In the genomic region with DNA sequence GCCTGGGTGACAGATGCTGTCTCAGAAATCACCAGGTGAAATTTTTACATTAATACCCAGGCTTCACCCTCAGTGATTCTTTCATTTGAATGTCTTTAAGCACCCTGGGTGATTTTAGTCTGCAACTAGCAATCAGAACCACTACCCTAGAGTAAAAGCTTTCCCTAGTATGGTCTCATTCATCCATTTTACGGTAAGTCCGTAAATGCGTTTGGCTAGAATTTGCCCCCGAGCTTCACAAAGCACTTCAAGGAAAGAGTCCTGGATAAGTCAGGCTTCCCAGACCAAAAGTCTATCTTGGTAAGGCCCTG, we compare ENCODE assay signal across 16 cellular contexts. TPM values are rescaled to one million over a fixed set of nuclear protein-coding genes. Genes with fewer than 3 reads are reported as not detected.
DNase-seq lines count a peak whose midpoint lies in the region; ATAC-seq, FAIRE-seq and TF ChIP-seq lines count a peak whose summit lies in the region.
"Had no signal": no experiment of that assay in that cellular context is flagged by ENCODE, and none has a peak within 500 bp of the region (broad histone marks: within the 10 kb centered on the region; RNA-seq: fewer than 3 reads in every experiment).

No MANE protein-coding gene starts in this region.

- H3K36me3 ChIP-seq in HepG2 (replicated peaks in 1 of 2; ENCODE audit: control insufficient read depth in 1 of 2, insufficient read depth in 2 of 2, low read length in 2 of 2) (peaks cover 10 to 37% of the 10 kb centered on the region in 2 experiments), right lobe of liver (peaks cover 0 to 41% (median 20%) of the 10 kb centered on the region in 4 donors), OCI-LY1 (ENCODE audit: insufficient read depth, low read length) (peaks cover 95% of the 10 kb centered on the region), transverse colon (peaks cover 0 to 30% (median 8%) of the 10 kb centered on the region in 4 donors), upper lobe of left lung (peaks cover 23 to 65% (median 29%) of the 10 kb centered on the region in 4 donors)
- peaks cover 39% of the 10 kb centered on the region for H3K36me3 ChIP-seq in effector memory CD4-positive, alpha-beta T cell (ENCODE audit: control insufficient read depth, insufficient read depth, low read length)

- no peak for TF ChIP-seq EP300 in HepG2 (IDR thresholded peaks at IDR 0.05; ENCODE audit: low read depth in 2 of 2, low read length in 2 of 2)
- no peak for TF ChIP-seq EP300 in HepG2 (CRISPR knock-in tag; IDR thresholded peaks at IDR 0.05; ENCODE audit: borderline replicate concordance)
- TF ChIP-seq EP300 in transverse colon (IDR thresholded peaks at IDR 0.05; ENCODE audit: low read depth): no peak
- TF ChIP-seq EP300 in upper lobe of left lung (IDR thresholded peaks at IDR 0.05): no peak

- H3K27ac ChIP-seq in HepG2 (ENCODE audit: extremely low read length, insufficient read depth, low read length) (peak overlapping the region; percentile 71), right lobe of liver (peak overlapping the region in 1 of 3 donors; percentile 1), OCI-LY1 (ENCODE audit: low read depth, low read length, poor library complexity, severe bottlenecking) (peak overlapping the region; percentile 14), transverse colon (peak overlapping the region; percentile 79 to 83 (median 80)), upper lobe of left lung (peak overlapping the region in 1 of 4 donors; percentile 10)
- H3K27ac ChIP-seq in effector memory CD4-positive, alpha-beta T cell (ENCODE audit: insufficient read depth, low read length, poor library complexity, severe bottlenecking): peak overlapping the region; percentile 14
- H3K27ac ChIP-seq: parathyroid adenoma, skin epidermis had no signal

- peaks cover 43% of the 10 kb centered on the region for H4K20me1 ChIP-seq in HepG2 (ENCODE audit: insufficient read depth, low read length)
- H4K20me1 ChIP-seq in OCI-LY1 (ENCODE audit: insufficient read depth, low read length): no peaks in the 10 kb centered on the region

- TF ChIP-seq RAD21 in HepG2 (CRISPR knock-in tag; IDR thresholded peaks at IDR 0.05): no peak

- H3K9me3 ChIP-seq in HepG2 (ENCODE audit: low read length): no peaks in the 10 kb centered on the region
- H3K9me3 ChIP-seq in right lobe of liver: no peaks in the 10 kb centered on the region
- H3K9me3 ChIP-seq in OCI-LY1 (ENCODE audit: low read length): no peaks in the 10 kb centered on the region
- no peaks in the 10 kb centered on the region for H3K9me3 ChIP-seq in effector memory CD4-positive, alpha-beta T cell (ENCODE audit: control insufficient read depth, low read length)
- no peaks in the 10 kb centered on the region for H3K9me3 ChIP-seq in transverse colon
- no peaks in the 10 kb centered on the region for H3K9me3 ChIP-seq in upper lobe of left lung
- H3K9me3 ChIP-seq: adrenal gland, BE2C had no signal

- ATAC-seq in HepG2 (peak; percentile 1), right lobe of liver (no peak), GM18511 (IDR thresholded peaks at IDR 0.05; ENCODE audit: unreplicated experiment) (no peak), upper lobe of left lung (ENCODE audit: low FRiP score in 2 of 2) (no peak)

- POLR2A ChIA-PET in HepG2 (lab: Yijun Ruan, JAX): interaction anchor here (0.9 to 5.2 kb wide), 3 partner anchors 9 to 200 kb away, joined by 3 to 59 read pairs (median 5); partner anchors contain the start of gene SRSF7

- H3F3A ChIP-seq in OCI-LY1 (ENCODE audit: insufficient read depth, low read length): peaks cover 12% of the 10 kb centered on the region; the same call in 1 of the 2 replicates

- H3K4me3 ChIP-seq in HepG2 (replicated peaks in 1 of 3; ENCODE audit: insufficient read depth in 1 of 3, low read depth in 2 of 3, low read length in 3 of 3) (peak overlapping the region in 1 of 3 experiments; percentile 10; a peak in 2 of 6 replicates), right lobe of liver (no peak overlapping the region), OCI-LY1 (ENCODE audit: low read depth, low read length, poor library complexity, severe bottlenecking) (no peak overlapping the region), transverse colon (peak overlapping the region in 1 of 4 donors; percentile 15), upper lobe of left lung (no peak overlapping the region)
- no peak overlapping the region for H3K4me3 ChIP-seq in effector memory CD4-positive, alpha-beta T cell (ENCODE audit: insufficient read depth, low read depth, low read length, poor library complexity, severe bottlenecking)
- H3K4me3 ChIP-seq: adrenal gland, skin epidermis, tibial nerve had no signal

- H3K27me3 ChIP-seq in HepG2 (ENCODE audit: control insufficient read depth in 1 of 2, insufficient read depth in 2 of 2, low read length in 2 of 2): no peaks in the 10 kb centered on the region
- no peaks in the 10 kb centered on the region for H3K27me3 ChIP-seq in right lobe of liver
- H3K27me3 ChIP-seq in OCI-LY1 (ENCODE audit: insufficient read depth, low read length): no peaks in the 10 kb centered on the region
- H3K27me3 ChIP-seq in effector memory CD4-positive, alpha-beta T cell (replicated peaks; ENCODE audit: control insufficient read depth, insufficient read depth, low read length, poor library complexity, severe bottlenecking): no peaks in the 10 kb centered on the region
- H3K27me3 ChIP-seq in transverse colon: no peaks in the 10 kb centered on the region
- H3K27me3 ChIP-seq in upper lobe of left lung: no peaks in the 10 kb centered on the region
- H3K27me3 ChIP-seq: adrenal gland, BE2C, tibial nerve had no signal

- TF ChIP-seq CTCF in HepG2 (CRISPR knock-in tag; IDR thresholded peaks at IDR 0.05) (no peak), right lobe of liver (IDR thresholded peaks at IDR 0.05) (no peak), OCI-LY1 (IDR thresholded peaks at IDR 0.05; ENCODE audit: low read length) (no peak), transverse colon (IDR thresholded peaks at IDR 0.05) (no peak), upper lobe of left lung (IDR thresholded peaks at IDR 0.05) (no peak)

- peaks cover 61% of the 10 kb centered on the region for H3K4me1 ChIP-seq in HepG2 (ENCODE audit: insufficient read depth, low read length)
- peaks cover 0 to 55% (median 13%) of the 10 kb centered on the region in 4 donors for H3K4me1 ChIP-seq in right lobe of liver
- H3K4me1 ChIP-seq in OCI-LY1 (ENCODE audit: insufficient read depth, low read length, severe bottlenecking): peaks cover 4% of the 10 kb centered on the region
- H3K4me1 ChIP-seq in effector memory CD4-positive, alpha-beta T cell (ENCODE audit: control insufficient read depth, insufficient read depth, low read length, poor library complexity, severe bottlenecking): peaks cover 17% of the 10 kb centered on the region
- H3K4me1 ChIP-seq in transverse colon: peaks cover 5 to 71% (median 37%) of the 10 kb centered on the region in 4 donors
- H3K4me1 ChIP-seq in upper lobe of left lung: peaks cover 10 to 49% (median 29%) of the 10 kb centered on the region in 4 donors
- H3K4me1 ChIP-seq: parathyroid adenoma had no signal

- H3K9ac ChIP-seq in HepG2 (ENCODE audit: insufficient read depth, low read depth, low read length) (peak overlapping the region; percentile 28; the same call in 1 of the 2 replicates), OCI-LY1 (ENCODE audit: low read length) (no peak overlapping the region)
- H3K9ac ChIP-seq: parathyroid adenoma had no signal

- no peaks in the 10 kb centered on the region for H3K9me2 ChIP-seq in OCI-LY1 (ENCODE audit: low read depth, low read length)

- peaks cover 24% of the 10 kb centered on the region for H3K79me2 ChIP-seq in HepG2 (ENCODE audit: insufficient read depth, low read length)
- no peaks in the 10 kb centered on the region for H3K79me2 ChIP-seq in OCI-LY1 (ENCODE audit: insufficient read depth, low read length)
- H3K79me2 ChIP-seq: parathyroid adenoma had no signal

- WGBS in HepG2 (ENCODE audit: low lambda C conversion rate): 44% methylated on average over 4 of the region's 4 CpGs
- WGBS in right lobe of liver (ENCODE audit: insufficient coverage, low coverage, low lambda C conversion rate, missing lambda C conversion rate): 64% methylated on average over 2 of the region's 4 CpGs
- WGBS in transverse colon (ENCODE audit: low coverage in 1 of 2), 2 donors: 46% methylated on average over 4 of the region's 4 CpGs; no CpG with 5 or more reads in 1 of the 2 donors
- 87 to 92% methylated on average over 4 of the region's 4 CpGs for WGBS in upper lobe of left lung, 2 donors

- intact Hi-C loops in HepG2 (cut with micrococcal nuclease; ENCODE audit: unreplicated experiment) (loop anchor here (1.0 to 10.0 kb wide), 4 partner anchors 93 to 424 kb away; no protein-coding TSS in a partner anchor), right lobe of liver (cut with DNase I) (no loop called here), transverse colon (cut with DNase I; ENCODE audit: low total_unique reads) (loop anchor here (5.0 to 10.0 kb wide), 2 partner anchors 207 to 424 kb away; no protein-coding TSS in a partner anchor)

- H2AFZ ChIP-seq in HepG2 (ENCODE audit: low read length) (no peak overlapping the region), OCI-LY1 (ENCODE audit: low read length) (no peak overlapping the region)
- H2AFZ ChIP-seq: parathyroid adenoma had no signal

- DNase-seq in HepG2 (ENCODE audit: low spot score): no peak
- DNase-seq in right lobe of liver: no peak
- no peak for DNase-seq in effector memory CD4-positive, alpha-beta T cell
- no peak for DNase-seq in transverse colon
- no peak for DNase-seq in upper lobe of left lung
- no peak for DNase-seq in activated gamma-delta T cell treated with Interleukin-2 at 50 U/mL for 16 hours
- DNase-seq: activated CD8-positive, alpha-beta memory T cell treated with anti-CD3 and anti-CD28 coated beads, Interleukin-2, amount 50 U/mL, for 48 hours; BE2C; caudate nucleus; stimulated activated CD4-positive, alpha-beta T cell treated with anti-CD3 and anti-CD28 coated beads, Interleukin-4, amount 100 ng/mL, for 4 hours had no signal

- no peak for FAIRE-seq in HepG2 (lab: Jason Lieb, UNC)

- peak overlapping the region; percentile 52 for H3K4me2 ChIP-seq in HepG2 (ENCODE audit: low read depth, low read length)
- H3K4me2 ChIP-seq in OCI-LY1 (ENCODE audit: low read length): no peak overlapping the region

- TF ChIP-seq POLR2A in HepG2 (IDR thresholded peaks at IDR 0.05; ENCODE audit: insufficient read depth in 1 of 2, low read depth in 2 of 2, low read length in 2 of 2) (no peak), right lobe of liver (IDR thresholded peaks at IDR 0.05) (no peak), transverse colon (IDR thresholded peaks at IDR 0.05) (no peak), upper lobe of left lung (IDR thresholded peaks at IDR 0.05) (no peak)

- in situ Hi-C loops in HepG2 (cut with HindIII; ENCODE audit: extremely low pct_ligation_motif_present, low pct_unique_long_range_greater_than_20kb) (loop anchor here (25.0 kb wide), 1 partner anchor 429 kb away; no protein-coding TSS in a partner anchor), transverse colon (cut with MboI; ENCODE audit: low pct_ligation_motif_present in 1 of 4, low pct_unique_long_range_greater_than_20kb in 1 of 4, low sequenced_read_pairs in 3 of 4) (loop anchor here in 2 of 4 donors (25.0 kb wide), 1 partner anchor 429 kb away; no protein-coding TSS in a partner anchor)

- CTCF ChIA-PET in HepG2 (lab: Yijun Ruan, JAX; ENCODE audit: low intra/inter-chr PET ratio, low total read pairs): interaction anchor here (0.8 to 3.0 kb wide), 6 partner anchors 139 to 205 kb away, joined by 3 to 17 read pairs (median 6); partner anchors contain the start of gene HNRNPLL

- BruUV-seq in HepG2 (replicated peaks; lab: Mats Ljungman, UMichigan): no TSS peak

RNA-seq across cellular contexts. Expression of gene SRSF7, which starts 9.7 kb away (rescaled TPM):
- total RNA-seq in HepG2 (2016; rRNA removed; fragmentation: Illumina TruSeq; extraction: Trizol) (275 and 377 TPM in 2 replicates), right lobe of liver (10 to 100 TPM; 33.5 to 57.4 (median 44.4) TPM), transverse colon (100 to 1,000 TPM in 2 of 4 donors, 10 to 100 TPM in 2; 75.6 to 153 (median 95.0) TPM), upper lobe of left lung (100 to 1,000 TPM in 4 of 6 donors, 10 to 100 TPM in 2; 44.2 to 260 (median 121) TPM)
- total RNA-seq in HepG2 (2016; cell fraction: cytosol; rRNA removed; fragmentation: Illumina TruSeq; extraction: Trizol; ENCODE audit: low read depth): 67.2 and 80.5 TPM in 2 replicates
- 285 and 392 TPM in 2 replicates for total RNA-seq in HepG2 (2016; cell fraction: insoluble cytoplasmic fraction; rRNA removed; fragmentation: Illumina TruSeq; extraction: Trizol)
- total RNA-seq in HepG2 (2016; cell fraction: membrane; rRNA removed; fragmentation: Illumina TruSeq; extraction: Trizol): 77.6 and 84.5 TPM in 2 replicates
- 186 and 191 TPM in 2 replicates for total RNA-seq in HepG2 (2016; cell fraction: nucleus; rRNA removed; fragmentation: Illumina TruSeq; extraction: Trizol)
- 154 and 172 TPM in 2 replicates for polyA plus RNA-seq in HepG2 (2011; rRNA removed)
- 76.4 and 98.0 TPM in 2 replicates for polyA plus RNA-seq in HepG2 (2011; cell fraction: cytosol; rRNA removed)
- 231 and 316 TPM in 2 replicates for polyA plus RNA-seq in HepG2 (2011; cell fraction: nucleus; rRNA removed)
- polyA plus RNA-seq in HepG2 (2012): 106 and 123 TPM in 2 replicates
- polyA plus RNA-seq in HepG2 (2016; cell fraction: cytosol; fragmentation: Illumina TruSeq; extraction: Trizol; ENCODE audit: low read depth): 48.7 and 55.5 TPM in 2 replicates
- polyA plus RNA-seq in HepG2 (2016; cell fraction: insoluble cytoplasmic fraction; fragmentation: Illumina TruSeq; extraction: Trizol; ENCODE audit: low read depth): 378 and 417 TPM in 2 replicates
- 45.0 and 50.4 TPM in 2 replicates for polyA plus RNA-seq in HepG2 (2016; cell fraction: membrane; fragmentation: Illumina TruSeq; extraction: Trizol; ENCODE audit: low read depth)
- polyA plus RNA-seq in HepG2 (2016; cell fraction: nucleus; fragmentation: Illumina TruSeq; extraction: Trizol; ENCODE audit: insufficient read depth, low read depth): 359 and 362 TPM in 2 replicates
- polyA minus RNA-seq in HepG2 (2011; rRNA and poly(A)+ RNA removed; ENCODE audit: low replicate concordance): 67.1 and 233 TPM in 2 replicates
- 41.8 and 45.7 TPM in 2 replicates for polyA minus RNA-seq in HepG2 (2011; cell fraction: cytosol; rRNA and poly(A)+ RNA removed)
- polyA minus RNA-seq in HepG2 (2011; cell fraction: nucleus; rRNA and poly(A)+ RNA removed): 175 and 230 TPM in 2 replicates

RNA-seq across cellular contexts. Expression of gene GEMIN6, which starts 36.5 kb away (rescaled TPM):
- 43.2 and 62.7 TPM in 2 replicates for total RNA-seq in HepG2 (2016; rRNA removed; fragmentation: Illumina TruSeq; extraction: Trizol)
- total RNA-seq in HepG2 (2016; cell fraction: cytosol; rRNA removed; fragmentation: Illumina TruSeq; extraction: Trizol; ENCODE audit: low read depth): 12.7 and 14.8 TPM in 2 replicates
- total RNA-seq in HepG2 (2016; cell fraction: insoluble cytoplasmic fraction; rRNA removed; fragmentation: Illumina TruSeq; extraction: Trizol): 46.9 and 68.8 TPM in 2 replicates
- 27.5 and 31.0 TPM in 2 replicates for total RNA-seq in HepG2 (2016; cell fraction: membrane; rRNA removed; fragmentation: Illumina TruSeq; extraction: Trizol)
- 11.9 and 15.9 TPM in 2 replicates for total RNA-seq in HepG2 (2016; cell fraction: nucleus; rRNA removed; fragmentation: Illumina TruSeq; extraction: Trizol)
- 13.0 and 14.4 TPM in 2 replicates for polyA plus RNA-seq in HepG2 (2011; rRNA removed)
- 7.9 and 12.4 TPM in 2 replicates for polyA plus RNA-seq in HepG2 (2011; cell fraction: cytosol; rRNA removed)
- 1.6 and 3.7 TPM in 2 replicates for polyA plus RNA-seq in HepG2 (2011; cell fraction: nucleus; rRNA removed)
- 15.2 and 30.2 TPM in 2 replicates for polyA plus RNA-seq in HepG2 (2012)
- 12.3 and 13.5 TPM in 2 replicates for polyA plus RNA-seq in HepG2 (2016; cell fraction: cytosol; fragmentation: Illumina TruSeq; extraction: Trizol; ENCODE audit: low read depth)
- 58.6 and 61.6 TPM in 2 replicates for polyA plus RNA-seq in HepG2 (2016; cell fraction: insoluble cytoplasmic fraction; fragmentation: Illumina TruSeq; extraction: Trizol; ENCODE audit: low read depth)
- 18.4 and 19.5 TPM in 2 replicates for polyA plus RNA-seq in HepG2 (2016; cell fraction: membrane; fragmentation: Illumina TruSeq; extraction: Trizol; ENCODE audit: low read depth)
- polyA plus RNA-seq in HepG2 (2016; cell fraction: nucleus; fragmentation: Illumina TruSeq; extraction: Trizol; ENCODE audit: insufficient read depth, low read depth): 23.2 and 25.7 TPM in 2 replicates
- polyA minus RNA-seq in HepG2 (2011; rRNA and poly(A)+ RNA removed; ENCODE audit: low replicate concordance): 2.1 and 7.0 TPM in 2 replicates
- 6.2 and 8.2 TPM in 2 replicates for polyA minus RNA-seq in HepG2 (2011; cell fraction: cytosol; rRNA and poly(A)+ RNA removed)
- polyA minus RNA-seq in HepG2 (2011; cell fraction: nucleus; rRNA and poly(A)+ RNA removed): 1.7 and 2.9 TPM in 2 replicates
- 10 to 100 TPM in 1 of 6 experiments, 1 to 10 TPM in 5; 5.8 to 10.5 (median 7.3) TPM for total RNA-seq in right lobe of liver
- total RNA-seq in transverse colon: 1 to 10 TPM in 3 of 4 donors, not detected in 1; 1.8 to 5.9 (median 3.8) TPM
- 10 to 100 TPM in 1 of 6 donors, 1 to 10 TPM in 5; 3.1 to 10.3 (median 8.1) TPM for total RNA-seq in upper lobe of left lung

Comparison
In these comparisons a context has a peak if more than half of its experiments do, and no peak if none do; other contexts are left out.
1. intact Hi-C loops: an anchor here in HepG2 (1.0 to 10.0 kb wide) and transverse colon (5.0 to 10.0 kb wide); none called in right lobe of liver.